8 cellular contexts compared by ENCODE assay signal in genomic region chr5:64229163-64229774, GRCh38.
A peak's percentile ranks its signal among the peaks of the same experiment; 100 is the strongest.
DNase-seq lines count a peak whose midpoint lies in the region; ATAC-seq and TF ChIP-seq lines count a peak whose summit lies in the region.

No MANE protein-coding gene starts in this region.

- peak; percentile 86 for TF ChIP-seq CTCF in HFFc6 (IDR thresholded peaks at IDR 0.05)

- no peaks in the 10 kb centered on the region; the same call in 1 of the 2 replicates for H3K27me3 Mint-ChIP-seq in HFFc6 (ENCODE audit: insufficient read depth)
- peaks cover 2% of the 10 kb centered on the region for H3K27me3 Mint-ChIP-seq in activated naive CD8-positive, alpha-beta T cell treated with anti-CD3 and anti-CD28 coated beads, Interleukin-2, amount 50 U/mL, for 24 hours

- no peaks in the 10 kb centered on the region for H3K4me1 Mint-ChIP-seq in HFFc6 (ENCODE audit: low read depth)
- H3K4me1 Mint-ChIP-seq in activated naive CD8-positive, alpha-beta T cell treated with anti-CD3 and anti-CD28 coated beads, Interleukin-2, amount 50 U/mL, for 24 hours, result no peaks in the 10 kb centered on the region

- in situ Hi-C loops in T47D (cut with HindIII; ENCODE audit: low pct_unique_long_range_greater_than_20kb, low sequenced_read_pairs), result no loop called here

- H3K9me3 Mint-ChIP-seq in HFFc6, result no peaks in the 10 kb centered on the region
- no peaks in the 10 kb centered on the region for H3K9me3 Mint-ChIP-seq in activated naive CD8-positive, alpha-beta T cell treated with anti-CD3 and anti-CD28 coated beads, Interleukin-2, amount 50 U/mL, for 24 hours

- DNase-seq in NCI-H2196 (lab: John Stamatoyannopoulos, UW; ENCODE audit: unreplicated experiment) (peak; percentile 12), NCI-H2196 treated with DMSO at 0.1 percent for 48 hours (lab: John Stamatoyannopoulos, UW; ENCODE audit: unreplicated experiment) (no peak), HFFc6 (peak; percentile 36), NCI-H1694 (lab: John Stamatoyannopoulos, UW) (peak; percentile 13), T47D (ENCODE audit: low read depth in 1 of 2, low spot score in 1 of 2) (peak; percentile 51 to 76), lung microvascular endothelial cell (ENCODE audit: low read depth in 2 of 2) (peak; percentile 46 to 55), GDM1 (lab: John Stamatoyannopoulos, UW) (no peak)
- DNase-seq in activated naive CD8-positive, alpha-beta T cell treated with anti-CD3 and anti-CD28 coated beads, Interleukin-2, amount 50 U/mL, for 24 hours, result no peak

- no peak for ATAC-seq in activated naive CD8-positive, alpha-beta T cell treated with anti-CD3 and anti-CD28 coated beads, Interleukin-2, amount 50 U/mL, for 24 hours

- H3K27ac Mint-ChIP-seq in HFFc6, result no peak overlapping the region
- no peak overlapping the region for H3K27ac Mint-ChIP-seq in activated naive CD8-positive, alpha-beta T cell treated with anti-CD3 and anti-CD28 coated beads, Interleukin-2, amount 50 U/mL, for 24 hours

- no peak overlapping the region for H3K4me3 Mint-ChIP-seq in HFFc6
- no peak overlapping the region for H3K4me3 Mint-ChIP-seq in activated naive CD8-positive, alpha-beta T cell treated with anti-CD3 and anti-CD28 coated beads, Interleukin-2, amount 50 U/mL, for 24 hours

- H3K36me3 Mint-ChIP-seq in HFFc6 (ENCODE audit: low read depth), result no peaks in the 10 kb centered on the region
- H3K36me3 Mint-ChIP-seq in activated naive CD8-positive, alpha-beta T cell treated with anti-CD3 and anti-CD28 coated beads, Interleukin-2, amount 50 U/mL, for 24 hours (ENCODE audit: low read depth), result no peaks in the 10 kb centered on the region

Comparison
In these comparisons a context has a peak if more than half of its experiments do, and no peak if none do; other contexts are left out.
1. DNase-seq: peak in NCI-H2196 (single experiment), HFFc6 (single experiment), NCI-H1694 (single experiment), T47D (2 of 2) and lung microvascular endothelial cell (2 of 2); none in NCI-H2196 treated with DMSO at 0.1 percent for 48 hours (single experiment), GDM1 (single experiment) and activated naive CD8-positive, alpha-beta T cell treated with anti-CD3 and anti-CD28 coated beads, Interleukin-2, amount 50 U/mL, for 24 hours (single experiment).